10 cellular contexts compared by ENCODE assay signal in genomic region chr18:50169149-50169548, GRCh38. TPM values are rescaled to one million over a fixed set of nuclear protein-coding genes. Genes with fewer than 3 reads are reported as not detected.
"Had no signal": no experiment of that assay in that cellular context is flagged by ENCODE, and none has a peak within 500 bp of the region (broad histone marks: within the 10 kb centered on the region; RNA-seq: fewer than 3 reads in every experiment).

No MANE protein-coding gene starts in this region.

- H3K27ac ChIP-seq: GM23248 had no signal

- H3K4me2 ChIP-seq: GM23338 had no signal

- FAIRE-seq: H1, H54 had no signal

- DNase-seq: GM23248, GOT3, H7, H9, HCEC 1CT, HFFc6 had no signal

- ATAC-seq: GM23338, HCT116 had no signal

- H3K9ac ChIP-seq: GM23248 had no signal

- H3K4me3 ChIP-seq: GM23248, GM23338 had no signal

- H2AFZ ChIP-seq: GM23248, GM23338 had no signal

RNA-seq across cellular contexts. Expression of gene MYO5B, which starts 25.8 kb away (rescaled TPM):
- total RNA-seq: GM23248 had no signal
